In genomic region chr6:142781124-142781523, GRCh38 we compare ENCODE assay signal across 28 cellular contexts.
DNase-seq lines count a peak whose midpoint lies in the region; ATAC-seq and TF ChIP-seq lines count a peak whose summit lies in the region.
"Had no signal": no experiment of that assay in that cellular context is flagged by ENCODE, and none has a peak within 500 bp of the region (broad histone marks: within the 10 kb centered on the region; RNA-seq: fewer than 3 reads in every experiment).

No MANE protein-coding gene starts in this region.

- peaks cover 58% of the 10 kb centered on the region for H3K4me1 Mint-ChIP-seq in activated CD4-positive, alpha-beta T cell treated with anti-CD3 and anti-CD28 coated beads for 36 hours
- H3K4me1 Mint-ChIP-seq in T-helper 17 cell (peaks cover 22% of the 10 kb centered on the region), HFFc6 (ENCODE audit: low read depth) (peaks cover 37% of the 10 kb centered on the region)
- peaks cover 28% of the 10 kb centered on the region for H3K4me1 Mint-ChIP-seq in central memory CD8-positive, alpha-beta T cell
- H3K4me1 Mint-ChIP-seq: nephron had no signal

- no peak overlapping the region for H3K4me3 ChIP-seq in dorsolateral prefrontal cortex
- H3K4me3 ChIP-seq: GM23248, pancreas, upper lobe of right lung had no signal

- peaks cover 23% of the 10 kb centered on the region for H3K36me3 Mint-ChIP-seq in activated CD4-positive, alpha-beta T cell treated with anti-CD3 and anti-CD28 coated beads for 36 hours (ENCODE audit: low read depth)
- H3K36me3 Mint-ChIP-seq in T-helper 17 cell (ENCODE audit: low read depth), result peaks cover 3% of the 10 kb centered on the region
- peaks cover 9% of the 10 kb centered on the region for H3K36me3 Mint-ChIP-seq in central memory CD8-positive, alpha-beta T cell (ENCODE audit: insufficient read depth)
- H3K36me3 Mint-ChIP-seq in HFFc6 (ENCODE audit: low read depth), result peaks cover 13% of the 10 kb centered on the region; the same call in 1 of the 2 replicates
- H3K36me3 Mint-ChIP-seq: CD14-positive monocyte had no signal

- no peak overlapping the region for H3K27ac ChIP-seq in dorsolateral prefrontal cortex
- H3K27ac ChIP-seq: 22Rv1, GM23248, pancreas, RWPE1, upper lobe of right lung had no signal

- TF ChIP-seq CTCF in HFFc6 (IDR thresholded peaks at IDR 0.05), result no peak
- TF ChIP-seq CTCF in dorsolateral prefrontal cortex (IDR thresholded peaks at IDR 0.05 in 54 of 56, conservative IDR thresholded peaks at IDR 0.05 in 2 of 56; ENCODE audit: low read depth in 1 of 56, partially characterized antibody in 56 of 56), result no peak

- CTCF ChIA-PET in activated CD4-positive, alpha-beta T cell treated with anti-CD3 and anti-CD28 coated beads for 36 hours (lab: Charles Lee), result interaction anchor here (1.2 kb wide), 1 partner anchor 9 kb away, joined by 4 read pairs; no protein-coding TSS in a partner anchor

- H3K9me3 Mint-ChIP-seq in activated CD4-positive, alpha-beta T cell treated with anti-CD3 and anti-CD28 coated beads for 36 hours (ENCODE audit: low read depth), result no peaks in the 10 kb centered on the region
- H3K9me3 Mint-ChIP-seq in central memory CD8-positive, alpha-beta T cell, result no peaks in the 10 kb centered on the region
- H3K9me3 Mint-ChIP-seq in HFFc6, result no peaks in the 10 kb centered on the region
- H3K9me3 Mint-ChIP-seq: CD14-positive monocyte, nephron, T-cell had no signal

- H3K27me3 ChIP-seq in dorsolateral prefrontal cortex, result no peaks in the 10 kb centered on the region
- H3K27me3 ChIP-seq: pancreas, upper lobe of right lung had no signal

- H3K9me3 ChIP-seq in T-helper 17 cell (ENCODE audit: control insufficient read depth, low read length, poor library complexity, severe bottlenecking), result no peaks in the 10 kb centered on the region
- H3K9me3 ChIP-seq: pancreas, upper lobe of right lung had no signal

- intact Hi-C loops in activated CD4-positive, alpha-beta T cell treated with anti-CD3 and anti-CD28 coated beads for 36 hours (cut with DNase I, micrococcal nuclease), result no loop called here
- intact Hi-C loops in dorsolateral prefrontal cortex (cut with DNase I), result no loop called here

- H3K27me3 Mint-ChIP-seq in activated CD4-positive, alpha-beta T cell treated with anti-CD3 and anti-CD28 coated beads for 36 hours, result no peaks in the 10 kb centered on the region
- H3K27me3 Mint-ChIP-seq in T-helper 17 cell (no peaks in the 10 kb centered on the region), HFFc6 (ENCODE audit: insufficient read depth) (no peaks in the 10 kb centered on the region)
- no peaks in the 10 kb centered on the region for H3K27me3 Mint-ChIP-seq in central memory CD8-positive, alpha-beta T cell
- H3K27me3 Mint-ChIP-seq: T-cell had no signal

- DNase-seq in activated CD4-positive, alpha-beta T cell treated with anti-CD3 and anti-CD28 coated beads for 36 hours, result no peak
- DNase-seq in activated CD4-positive, alpha-beta T cell treated with anti-CD3 and anti-CD28 coated beads, Interleukin-2, amount 50 U/mL, for 4 hours, result no peak
- DNase-seq in T-helper 17 cell (no peak), putamen (ENCODE audit: low spot score) (peak; percentile 53), HFFc6 (no peak), dorsolateral prefrontal cortex (no peak), DMS153 (lab: John Stamatoyannopoulos, UW) (no peak)
- DNase-seq in central memory CD8-positive, alpha-beta T cell (ENCODE audit: low spot score in 2 of 2), result no peak
- DNase-seq: activated CD8-positive, alpha-beta memory T cell treated with anti-CD3 and anti-CD28 coated beads for 24 hours; activated naive CD4-positive, alpha-beta T cell treated with Interleukin-2 at 50 U/mL for 16 hours; activated T-cell treated with anti-CD3 and anti-CD28 coated beads, Interleukin-2, amount 50 U/mL, for 1 hour; effector CD8-positive, alpha-beta T cell; erythroblast; foreskin fibroblast; GM23248; NCI-H1048; NCI-H1694; NCI-H446 treated with DMSO at 0.1 percent for 48 hours; NCI-H82; pancreas; stimulated activated CD4-positive, alpha-beta T cell treated with anti-CD3 and anti-CD28 coated beads, Interleukin-2, amount 100 ng/mL, for 24 hours; T-cell; upper lobe of right lung had no signal

- no peak for ATAC-seq in activated CD4-positive, alpha-beta T cell treated with anti-CD3 and anti-CD28 coated beads for 36 hours
- ATAC-seq in T-helper 17 cell, result peak; percentile 33
- ATAC-seq in central memory CD8-positive, alpha-beta T cell (replicated peaks; ENCODE audit: extremely low read depth, poor library complexity, severe bottlenecking), result no peak
- ATAC-seq: activated CD4-positive, CD25-positive, alpha-beta regulatory T cell treated with anti-CD3 and anti-CD28 coated beads, Interleukin-2, amount 50 U/mL, for 24 hours; pancreas; T-cell; upper lobe of right lung had no signal

- H3K4me3 Mint-ChIP-seq in activated CD4-positive, alpha-beta T cell treated with anti-CD3 and anti-CD28 coated beads for 36 hours, result no peak overlapping the region
- H3K4me3 Mint-ChIP-seq in T-helper 17 cell (no peak overlapping the region), HFFc6 (no peak overlapping the region)
- no peak overlapping the region for H3K4me3 Mint-ChIP-seq in central memory CD8-positive, alpha-beta T cell
- H3K4me3 Mint-ChIP-seq: CD14-positive monocyte, nephron had no signal

- peak overlapping the region; percentile 76 for H3K27ac Mint-ChIP-seq in activated CD4-positive, alpha-beta T cell treated with anti-CD3 and anti-CD28 coated beads for 36 hours
- H3K27ac Mint-ChIP-seq in T-helper 17 cell, result peak overlapping the region; percentile 87
- H3K27ac Mint-ChIP-seq in central memory CD8-positive, alpha-beta T cell (ENCODE audit: low read depth), result peak overlapping the region; percentile 6
- no peak overlapping the region; the same call in 1 of the 2 replicates for H3K27ac Mint-ChIP-seq in HFFc6
- H3K27ac Mint-ChIP-seq: CD14-positive monocyte had no signal

- POLR2A ChIA-PET in activated CD4-positive, alpha-beta T cell treated with anti-CD3 and anti-CD28 coated beads for 36 hours (lab: Charles Lee), result no interaction called here
